ENCODE assay signal across 17 cellular contexts in the genomic region with DNA sequence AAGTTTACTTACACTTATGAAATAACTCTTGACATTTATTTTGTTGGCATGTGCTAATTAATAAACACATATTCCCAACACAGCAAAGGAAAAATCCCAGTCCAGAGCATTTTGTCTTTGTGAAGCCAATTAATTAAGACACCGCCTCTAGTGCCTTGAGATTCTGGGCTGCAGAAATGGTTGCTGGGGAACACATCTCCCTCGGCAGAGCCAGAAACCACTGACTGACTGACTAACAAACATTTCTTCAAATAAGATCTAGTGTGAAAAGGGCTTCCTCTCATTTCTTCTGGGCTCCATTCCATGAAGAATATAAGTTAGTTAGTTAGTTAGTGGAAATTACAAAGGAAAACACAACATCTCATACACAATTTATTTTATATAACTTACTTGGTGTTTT.
"Had no signal": no experiment of that assay in that cellular context is flagged by ENCODE, and none has a peak within 500 bp of the region (broad histone marks: within the 10 kb centered on the region; RNA-seq: fewer than 3 reads in every experiment).

No MANE protein-coding gene starts in this region.

- DNase-seq: effector memory CD4-positive, alpha-beta T cell; foreskin fibroblast; immature natural killer cell; mucosa of descending colon; naive thymus-derived CD8-positive, alpha-beta T cell; posterior cingulate gyrus; spleen; stimulated activated CD4-positive, alpha-beta T cell treated with anti-CD3 and anti-CD28 coated beads, Interleukin-2, amount 100 ng/mL, for 24 hours; stimulated activated CD4-positive, alpha-beta T cell treated with anti-CD3 and anti-CD28 coated beads, Interleukin-4, amount 100 ng/mL, for 4 hours; stimulated activated naive B cell treated with anti-CD40 and anti-IgM and Interleukin-4, amounts not matched to agents 10 μg/mL and 1 μg/mL and 100 μg/mL, for 72 hours; stimulated activated naive CD8-positive, alpha-beta T cell treated with anti-CD3 and anti-CD28 coated beads, Interleukin-15, amount 100 ng/mL, for 72 hours; transverse colon had no signal

- H3K4me3 ChIP-seq: gastroesophageal sphincter, mucosa of descending colon, spleen, thoracic aorta, transverse colon had no signal

- H3K9me3 ChIP-seq: gastroesophageal sphincter, mucosa of descending colon, neutrophil, spleen, thoracic aorta, transverse colon had no signal

- H3K27me3 ChIP-seq: gastroesophageal sphincter, neutrophil, spleen, transverse colon had no signal

- H3K4me1 ChIP-seq: spleen, transverse colon had no signal

- ATAC-seq: esophagus mucosa; gastroesophageal sphincter; mucosa of descending colon; naive thymus-derived CD8-positive, alpha-beta T cell; sciatic nerve; stimulated activated naive B cell treated with anti-CD40 and anti-IgM and Interleukin-4, amounts not matched to agents 10 μg/mL and 1 μg/mL and 100 μg/mL, for 72 hours; stimulated activated naive CD8-positive, alpha-beta T cell treated with anti-CD3 and anti-CD28 coated beads, Interleukin-15, amount 100 ng/mL, for 72 hours had no signal

- H3K27ac ChIP-seq: neutrophil, spleen, thoracic aorta, transverse colon had no signal
